ENCODE assay signal across 12 cellular contexts in the genomic region with DNA sequence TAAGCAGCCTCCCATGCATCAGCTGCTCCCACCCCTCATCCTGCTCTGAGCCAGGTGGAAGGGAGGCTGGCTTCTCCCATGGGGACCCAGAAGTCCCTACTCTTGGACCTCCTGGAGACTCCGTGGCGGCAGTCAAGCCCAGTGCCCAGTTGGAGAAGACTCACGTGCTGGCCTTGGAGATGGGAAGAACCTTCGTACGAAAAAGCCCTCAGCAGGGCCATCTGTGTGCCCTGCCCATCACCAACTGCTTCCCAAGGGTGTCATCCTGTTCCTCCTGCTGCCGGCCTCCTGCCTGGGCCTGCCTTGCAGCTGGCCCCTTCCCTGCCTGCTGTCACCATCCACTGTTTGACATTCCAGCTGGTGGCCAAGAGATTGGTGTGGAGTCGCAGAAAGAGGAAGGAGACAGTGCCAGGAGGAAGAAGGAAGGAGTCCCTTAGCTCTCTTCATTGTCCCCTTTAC. TPM values are rescaled to one million over a fixed set of nuclear protein-coding genes. Genes with fewer than 3 reads are reported as not detected.
A peak's percentile ranks its signal among the peaks of the same experiment; 100 is the strongest.
DNase-seq lines count a peak whose midpoint lies in the region; ATAC-seq and TF ChIP-seq lines count a peak whose summit lies in the region.
"Had no signal": no experiment of that assay in that cellular context is flagged by ENCODE, and none has a peak within 500 bp of the region (broad histone marks: within the 10 kb centered on the region; RNA-seq: fewer than 3 reads in every experiment).

No MANE protein-coding gene starts in this region.

- TF ChIP-seq CTCF in gastrocnemius medialis (IDR thresholded peaks at IDR 0.05 in 4 of 5, conservative IDR thresholded peaks at IDR 0.05 in 1 of 5) (no peak), foreskin keratinocyte (conservative IDR thresholded peaks at IDR 0.05) (no peak)

- ATAC-seq in gastrocnemius medialis = no peak
- ATAC-seq in HG03354 (IDR thresholded peaks at IDR 0.05; ENCODE audit: poor library complexity, severe bottlenecking, unreplicated experiment) = no peak
- ATAC-seq in foreskin keratinocyte = no peak
- no peak for ATAC-seq in HG03571 (IDR thresholded peaks at IDR 0.05; ENCODE audit: unreplicated experiment)

- POLR2A ChIA-PET in activated CD4-positive, alpha-beta T cell treated with anti-CD3 and anti-CD28 coated beads, Interleukin-2, amount 10 ng/mL, durations not matched to agents 7 days and 5 days (lab: Charles Lee) = no interaction called here

- peaks cover 83% of the 10 kb centered on the region for H3K4me1 Mint-ChIP-seq in activated CD4-positive, alpha-beta T cell treated with anti-CD3 and anti-CD28 coated beads, Interleukin-2, amount 10 ng/mL, durations not matched to agents 7 days and 5 days
- peaks cover 69% of the 10 kb centered on the region for H3K4me1 Mint-ChIP-seq in dendritic cell treated with granulocyte-macrophage colony-stimulating factor and Interleukin-4, amounts not matched to agents 40 ng/mL and 50 ng/mL, for 4 days (ENCODE audit: low read depth)

- H3K27ac Mint-ChIP-seq in activated CD4-positive, alpha-beta T cell treated with anti-CD3 and anti-CD28 coated beads, Interleukin-2, amount 10 ng/mL, durations not matched to agents 7 days and 5 days = peak overlapping the region; percentile 94
- peak overlapping the region; percentile 67 for H3K27ac Mint-ChIP-seq in dendritic cell treated with granulocyte-macrophage colony-stimulating factor and Interleukin-4, amounts not matched to agents 40 ng/mL and 50 ng/mL, for 4 days

- in situ Hi-C loops in gastrocnemius medialis (cut with MboI; ENCODE audit: low sequenced_read_pairs in 4 of 4) = no loop called here

- intact Hi-C loops in dendritic cell treated with granulocyte-macrophage colony-stimulating factor and Interleukin-4, amounts not matched to agents 40 ng/mL and 50 ng/mL, for 4 days (cut with micrococcal nuclease) = no loop called here
- intact Hi-C loops in gastrocnemius medialis (cut with DNase I; ENCODE audit: low total_unique reads) = no loop called here

- H3K4me1 ChIP-seq in gastrocnemius medialis (peaks cover 22 to 43% of the 10 kb centered on the region in 2 donors), foreskin keratinocyte (peaks cover 11% of the 10 kb centered on the region)

- TF ChIP-seq POLR2A in gastrocnemius medialis (IDR thresholded peaks at IDR 0.05) = no peak

- H3K9me3 ChIP-seq in gastrocnemius medialis = no peaks in the 10 kb centered on the region

- no peak overlapping the region for H3K4me3 ChIP-seq in gastrocnemius medialis
- H3K4me3 ChIP-seq: cardiac muscle cell had no signal

- peaks cover 3 to 58% of the 10 kb centered on the region in 2 donors for H3K36me3 ChIP-seq in gastrocnemius medialis

- peaks cover 62% of the 10 kb centered on the region for H3K36me3 Mint-ChIP-seq in activated CD4-positive, alpha-beta T cell treated with anti-CD3 and anti-CD28 coated beads, Interleukin-2, amount 10 ng/mL, durations not matched to agents 7 days and 5 days (ENCODE audit: low read depth)
- peaks cover 83% of the 10 kb centered on the region for H3K36me3 Mint-ChIP-seq in dendritic cell treated with granulocyte-macrophage colony-stimulating factor and Interleukin-4, amounts not matched to agents 40 ng/mL and 50 ng/mL, for 4 days (ENCODE audit: low read depth)

- no peak for DNase-seq in activated CD4-positive, alpha-beta T cell treated with anti-CD3 and anti-CD28 coated beads, Interleukin-2, amount 10 ng/mL, durations not matched to agents 7 days and 5 days
- no peak for DNase-seq in activated CD4-positive, alpha-beta T cell treated with anti-CD3 and anti-CD28 coated beads, Interleukin-2, amount 50 U/mL, for 4 hours
- DNase-seq in NCI-H2171 treated with DMSO at 0.1 percent for 48 hours (lab: John Stamatoyannopoulos, UW) (peak; percentile 78), gastrocnemius medialis (no peak), foreskin keratinocyte (no peak)
- DNase-seq: IMR-90, NCI-H2227 treated with DMSO at 0.1 percent for 48 hours had no signal

- H3K4me3 Mint-ChIP-seq in activated CD4-positive, alpha-beta T cell treated with anti-CD3 and anti-CD28 coated beads, Interleukin-2, amount 10 ng/mL, durations not matched to agents 7 days and 5 days = no peak overlapping the region
- H3K4me3 Mint-ChIP-seq in dendritic cell treated with granulocyte-macrophage colony-stimulating factor and Interleukin-4, amounts not matched to agents 40 ng/mL and 50 ng/mL, for 4 days = no peak overlapping the region

- no peaks in the 10 kb centered on the region for H3K27me3 Mint-ChIP-seq in activated CD4-positive, alpha-beta T cell treated with anti-CD3 and anti-CD28 coated beads, Interleukin-2, amount 10 ng/mL, durations not matched to agents 7 days and 5 days
- H3K27me3 Mint-ChIP-seq in dendritic cell treated with granulocyte-macrophage colony-stimulating factor and Interleukin-4, amounts not matched to agents 40 ng/mL and 50 ng/mL, for 4 days = no peaks in the 10 kb centered on the region

- CTCF ChIA-PET in activated CD4-positive, alpha-beta T cell treated with anti-CD3 and anti-CD28 coated beads, Interleukin-2, amount 10 ng/mL, durations not matched to agents 7 days and 5 days (lab: Charles Lee) = interaction anchor here (0.6 to 3.1 kb wide), 6 partner anchors 12 to 73 kb away, joined by 3 to 14 read pairs (median 4); no protein-coding TSS in a partner anchor

- no peaks in the 10 kb centered on the region for H3K27me3 ChIP-seq in gastrocnemius medialis
- H3K27me3 ChIP-seq in foreskin keratinocyte = no peaks in the 10 kb centered on the region
- H3K27me3 ChIP-seq: cardiac muscle cell had no signal

- H3K9me3 Mint-ChIP-seq in activated CD4-positive, alpha-beta T cell treated with anti-CD3 and anti-CD28 coated beads, Interleukin-2, amount 10 ng/mL, durations not matched to agents 7 days and 5 days = no peaks in the 10 kb centered on the region
- peaks cover 8% of the 10 kb centered on the region for H3K9me3 Mint-ChIP-seq in dendritic cell treated with granulocyte-macrophage colony-stimulating factor and Interleukin-4, amounts not matched to agents 40 ng/mL and 50 ng/mL, for 4 days

- H3K27ac ChIP-seq in gastrocnemius medialis (peak overlapping the region; percentile 85 to 92 (median 88)), foreskin keratinocyte (no peak overlapping the region)
- H3K27ac ChIP-seq: cardiac muscle cell had no signal

RNA-seq across cellular contexts. Expression of a gene that starts 28.0 kb away (rescaled TPM):
- 10 to 100 TPM; 83.8 to 88.8 TPM for total RNA-seq in activated CD4-positive, alpha-beta T cell treated with anti-CD3 and anti-CD28 coated beads, Interleukin-2, amount 10 ng/mL, durations not matched to agents 7 days and 5 days
- 10 to 100 TPM; 11.1 to 34.8 (median 24.6) TPM for total RNA-seq in gastrocnemius medialis
- total RNA-seq in foreskin keratinocyte = 53.5 and 55.5 TPM in 2 replicates
- polyA plus RNA-seq in foreskin keratinocyte = 42.3 and 43.4 TPM in 2 replicates

RNA-seq across cellular contexts. Expression of a gene that starts 28.4 kb away (rescaled TPM):
- 10 to 100 TPM; 11.7 to 16.3 TPM for total RNA-seq in activated CD4-positive, alpha-beta T cell treated with anti-CD3 and anti-CD28 coated beads, Interleukin-2, amount 10 ng/mL, durations not matched to agents 7 days and 5 days
- total RNA-seq in gastrocnemius medialis (10 to 100 TPM; 17.7 to 25.2 (median 19.3) TPM), foreskin keratinocyte (9.5 and 10.0 TPM in 2 replicates)
- polyA plus RNA-seq in foreskin keratinocyte = 9.5 and 10.9 TPM in 2 replicates

RNA-seq across cellular contexts. Expression of a gene that starts 46.6 kb away (rescaled TPM):
- under 1 TPM in 1 of 2 experiments, not detected in 1; 0.15 TPM for total RNA-seq in activated CD4-positive, alpha-beta T cell treated with anti-CD3 and anti-CD28 coated beads, Interleukin-2, amount 10 ng/mL, durations not matched to agents 7 days and 5 days
- total RNA-seq in gastrocnemius medialis = 1 to 10 TPM in 2 of 4 donors, not detected in 2; 1.4 to 3.0 TPM
- not detected in 2 replicates for total RNA-seq in foreskin keratinocyte
- 0.03 TPM in 1 of 2 replicates, not detected in the other for polyA plus RNA-seq in foreskin keratinocyte
- total RNA-seq: cardiac muscle cell, IMR-90, lower leg skin had no signal
- polyA plus RNA-seq: IMR-90 had no signal

RNA-seq across cellular contexts. Expression of a gene that starts 55.1 kb away (rescaled TPM):
- 10 to 100 TPM; 56.8 to 62.1 TPM for total RNA-seq in activated CD4-positive, alpha-beta T cell treated with anti-CD3 and anti-CD28 coated beads, Interleukin-2, amount 10 ng/mL, durations not matched to agents 7 days and 5 days
- total RNA-seq in gastrocnemius medialis = 10 to 100 TPM; 33.4 to 76.0 (median 67.0) TPM
- 31.5 and 36.4 TPM in 2 replicates for total RNA-seq in foreskin keratinocyte
- polyA plus RNA-seq in foreskin keratinocyte = 32.1 and 38.1 TPM in 2 replicates

RNA-seq across cellular contexts. Expression of a gene that starts 55.4 kb away (rescaled TPM):
- total RNA-seq in activated CD4-positive, alpha-beta T cell treated with anti-CD3 and anti-CD28 coated beads, Interleukin-2, amount 10 ng/mL, durations not matched to agents 7 days and 5 days = 1 to 10 TPM; 6.3 to 6.6 TPM
- total RNA-seq in gastrocnemius medialis (1 to 10 TPM; 1.2 to 6.9 (median 3.3) TPM), foreskin keratinocyte (4.8 and 5.0 TPM in 2 replicates)
- 3.5 TPM in 2 replicates for polyA plus RNA-seq in foreskin keratinocyte
